Comparison of ENCODE assay signal across 23 cellular contexts in genomic region chr4:147855670-147856069, GRCh38.
DNase-seq lines count a peak whose midpoint lies in the region; ATAC-seq and TF ChIP-seq lines count a peak whose summit lies in the region.
"Had no signal": no experiment of that assay in that cellular context is flagged by ENCODE, and none has a peak within 500 bp of the region (broad histone marks: within the 10 kb centered on the region; RNA-seq: fewer than 3 reads in every experiment).

No MANE protein-coding gene starts in this region.

- no peak for DNase-seq in adipocyte (ENCODE audit: low read depth)
- no peak for DNase-seq in osteocyte (ENCODE audit: extremely low spot score, unreplicated experiment)
- no peak for DNase-seq in upper lobe of right lung
- no peak for DNase-seq in GF-D8 (lab: John Stamatoyannopoulos, UW)
- no peak for DNase-seq in NAMALWA (ENCODE audit: low spot score)
- no peak for DNase-seq in iPS-NIHi11 (ENCODE audit: low spot score)
- DNase-seq: activated CD8-positive, alpha-beta memory T cell treated with anti-CD3 and anti-CD28 coated beads for 24 hours; activated naive CD4-positive, alpha-beta T cell treated with anti-CD3 and anti-CD28 coated beads for 36 hours; activated T-cell treated with anti-CD3 and anti-CD28 coated beads, Interleukin-2, amount 50 U/mL, for 4 hours; anterior cingulate cortex; DMS 273 treated with DMSO at 0.1 percent for 48 hours; naive thymus-derived CD4-positive, alpha-beta T cell; NCI-H187 treated with DMSO at 0.1 percent for 48 hours; NCI-H2227 treated with DMSO at 0.1 percent for 48 hours; NCI-H748 treated with DMSO at 0.1 percent for 48 hours; right lobe of liver; stimulated activated CD4-positive, alpha-beta T cell treated with anti-CD3 and anti-CD28 coated beads, Interleukin-15, amount 100 ng/mL, for 24 hours; stimulated activated CD8-positive, alpha-beta memory T cell treated with anti-CD3 and anti-CD28 coated beads, Interleukin-4, amount 100 ng/mL, for 48 hours had no signal

- H3K4me3 ChIP-seq in adipocyte (ENCODE audit: low read length) (no peak overlapping the region), gastroesophageal sphincter (no peak overlapping the region), upper lobe of right lung (no peak overlapping the region)
- H3K4me3 ChIP-seq: right lobe of liver had no signal

- peak overlapping the region; percentile 69 to 82 (median 79) for H3K27ac ChIP-seq in gastroesophageal sphincter
- no peak overlapping the region for H3K27ac ChIP-seq in upper lobe of right lung
- H3K27ac ChIP-seq: right lobe of liver had no signal

- H3K9me3 ChIP-seq in adipocyte (ENCODE audit: control insufficient read depth, low read length) = no peaks in the 10 kb centered on the region
- H3K9me3 ChIP-seq in gastroesophageal sphincter = no peaks in the 10 kb centered on the region
- no peaks in the 10 kb centered on the region for H3K9me3 ChIP-seq in upper lobe of right lung
- H3K9me3 ChIP-seq: right lobe of liver had no signal

- TF ChIP-seq CTCF in gastroesophageal sphincter (IDR thresholded peaks at IDR 0.05) (no peak), osteocyte (IDR thresholded peaks at IDR 0.05) (no peak), upper lobe of right lung (IDR thresholded peaks at IDR 0.05) (no peak)

- no peaks in the 10 kb centered on the region for H3K27me3 Mint-ChIP-seq in osteocyte (ENCODE audit: unreplicated experiment)
- H3K27me3 Mint-ChIP-seq: central memory CD8-positive, alpha-beta T cell had no signal

- peaks cover 32% of the 10 kb centered on the region for H3K4me1 ChIP-seq in adipocyte (ENCODE audit: control insufficient read depth, insufficient read depth, low read length)
- peaks cover 27 to 96% (median 34%) of the 10 kb centered on the region in 3 donors for H3K4me1 ChIP-seq in gastroesophageal sphincter
- peaks cover 6% of the 10 kb centered on the region for H3K4me1 ChIP-seq in upper lobe of right lung
- H3K4me1 ChIP-seq: right lobe of liver had no signal

- peak overlapping the region; percentile 10 for H3K9ac ChIP-seq in adipocyte (ENCODE audit: low read length)

- peaks cover 23% of the 10 kb centered on the region for H3K36me3 Mint-ChIP-seq in osteocyte (ENCODE audit: unreplicated experiment)

- ATAC-seq in gastroesophageal sphincter (peak; percentile 90), upper lobe of right lung (peak; percentile 76), GM21786 (IDR thresholded peaks at IDR 0.05; ENCODE audit: unreplicated experiment) (no peak)
- ATAC-seq: activated T-cell treated with anti-CD3 and anti-CD28 coated beads, Interleukin-2, amount 50 U/mL, for 4 hours; esophagus mucosa; naive thymus-derived CD4-positive, alpha-beta T cell had no signal

- H3K27ac Mint-ChIP-seq in osteocyte (ENCODE audit: unreplicated experiment) = peak overlapping the region; percentile 94
- H3K27ac Mint-ChIP-seq: activated naive CD4-positive, alpha-beta T cell treated with anti-CD3 and anti-CD28 coated beads for 36 hours; naive thymus-derived CD4-positive, alpha-beta T cell had no signal

- peaks cover 72% of the 10 kb centered on the region for H3K4me1 Mint-ChIP-seq in osteocyte (ENCODE audit: unreplicated experiment)
- H3K4me1 Mint-ChIP-seq: central memory CD8-positive, alpha-beta T cell; naive thymus-derived CD4-positive, alpha-beta T cell had no signal

- H3K4me3 Mint-ChIP-seq in osteocyte (ENCODE audit: unreplicated experiment) = peak overlapping the region; percentile 35
- H3K4me3 Mint-ChIP-seq: activated naive CD4-positive, alpha-beta T cell treated with anti-CD3 and anti-CD28 coated beads for 36 hours; activated T-cell treated with anti-CD3 and anti-CD28 coated beads, Interleukin-2, amount 50 U/mL, for 4 hours; CD14-positive monocyte; central memory CD8-positive, alpha-beta T cell; naive thymus-derived CD4-positive, alpha-beta T cell had no signal

- intact Hi-C loops in upper lobe of right lung (cut with DNase I) = no loop called here

- TF ChIP-seq EP300 in gastroesophageal sphincter (IDR thresholded peaks at IDR 0.05) = peak; percentile 92

- peaks cover 3% of the 10 kb centered on the region for H3K9me3 Mint-ChIP-seq in osteocyte (ENCODE audit: unreplicated experiment)
- H3K9me3 Mint-ChIP-seq: activated naive CD4-positive, alpha-beta T cell treated with anti-CD3 and anti-CD28 coated beads for 36 hours; activated T-cell treated with anti-CD3 and anti-CD28 coated beads, Interleukin-2, amount 50 U/mL, for 4 hours; CD14-positive monocyte; central memory CD8-positive, alpha-beta T cell had no signal

- peaks cover 10% of the 10 kb centered on the region for H3K36me3 ChIP-seq in adipocyte (ENCODE audit: control insufficient read depth, insufficient read depth, low read length, severe bottlenecking)
- peaks cover 0 to 37% of the 10 kb centered on the region in 2 donors for H3K36me3 ChIP-seq in gastroesophageal sphincter
- H3K36me3 ChIP-seq in upper lobe of right lung = no peaks in the 10 kb centered on the region

- WGBS in gastroesophageal sphincter (ENCODE audit: low coverage in 1 of 2), 2 donors = 0 to 13% methylated on average over 1 of the region's 1 CpG

- H3K27me3 ChIP-seq in adipocyte (replicated peaks; ENCODE audit: control insufficient read depth, insufficient read depth, low read length) (no peaks in the 10 kb centered on the region), gastroesophageal sphincter (no peaks in the 10 kb centered on the region), upper lobe of right lung (no peaks in the 10 kb centered on the region)
- H3K27me3 ChIP-seq: right lobe of liver had no signal

- no peak for TF ChIP-seq POLR2A in gastroesophageal sphincter (IDR thresholded peaks at IDR 0.05)
